ENCODE assay signal across 8 cellular contexts in genomic region chr4:13627185-13627605, GRCh38. TPM values are rescaled to one million over a fixed set of nuclear protein-coding genes. Genes with fewer than 3 reads are reported as not detected.
A peak's percentile ranks its signal among the peaks of the same experiment; 100 is the strongest.
DNase-seq lines count a peak whose midpoint lies in the region; ATAC-seq, FAIRE-seq and TF ChIP-seq lines count a peak whose summit lies in the region.

No MANE protein-coding gene starts in this region.

- no peaks in the 10 kb centered on the region for H3K9me3 Mint-ChIP-seq in endothelial cell (ENCODE audit: unreplicated experiment)
- H3K9me3 Mint-ChIP-seq in natural killer cell treated with Interleukin-12 subunit alpha and Interleukin-12 subunit beta and Interleukin-15 and Interleukin-18, amount 100 ng/mL, for 72 hours, result no peaks in the 10 kb centered on the region

- no peak for TF ChIP-seq CTCF in endothelial cell (IDR thresholded peaks at IDR 0.05; ENCODE audit: unreplicated experiment)

- H3K4me1 Mint-ChIP-seq in endothelial cell (ENCODE audit: unreplicated experiment), result peaks cover 13% of the 10 kb centered on the region
- H3K4me1 Mint-ChIP-seq in natural killer cell treated with Interleukin-12 subunit alpha and Interleukin-12 subunit beta and Interleukin-15 and Interleukin-18, amount 100 ng/mL, for 72 hours (ENCODE audit: low read depth in 2 of 2), result peaks cover 29 to 38% of the 10 kb centered on the region in 2 donors

- DNase-seq in stimulated activated CD4-positive, alpha-beta T cell treated with anti-CD3 and anti-CD28 coated beads, Interleukin-15, amount 100 ng/mL, for 24 hours, result peak; percentile 42
- no peak for DNase-seq in stimulated activated CD4-positive, alpha-beta T cell treated with anti-CD3 and anti-CD28 coated beads, Interleukin-4, amount 100 ng/mL, for 1 hour
- peak; percentile 16 for DNase-seq in T follicular helper cell (ENCODE audit: low read depth)
- no peak for DNase-seq in endothelial cell (ENCODE audit: low spot score)
- no peak for DNase-seq in natural killer cell treated with Interleukin-12 subunit alpha and Interleukin-12 subunit beta and Interleukin-15 and Interleukin-18, amount 100 ng/mL, for 72 hours (ENCODE audit: low spot score)
- DNase-seq in DMS79 treated with DMSO at 0.1 percent for 48 hours (lab: John Stamatoyannopoulos, UW), result no peak
- no peak for DNase-seq in H54 (ENCODE audit: insufficient read length, low spot score)

- H3K27me3 Mint-ChIP-seq in endothelial cell (ENCODE audit: unreplicated experiment), result peaks cover 12% of the 10 kb centered on the region
- H3K27me3 Mint-ChIP-seq in natural killer cell treated with Interleukin-12 subunit alpha and Interleukin-12 subunit beta and Interleukin-15 and Interleukin-18, amount 100 ng/mL, for 72 hours, result no peaks in the 10 kb centered on the region

- no peak for TF ChIP-seq POLR2A in H54 (IDR thresholded peaks at IDR 0.05; ENCODE audit: low read depth, low read length)

- ATAC-seq in HG03066 (IDR thresholded peaks at IDR 0.05; ENCODE audit: low read depth, unreplicated experiment), result peak; percentile 44
- no peak for ATAC-seq in natural killer cell treated with Interleukin-12 subunit alpha and Interleukin-12 subunit beta and Interleukin-15 and Interleukin-18, amount 100 ng/mL, for 72 hours

- H3K4me3 Mint-ChIP-seq in endothelial cell (ENCODE audit: unreplicated experiment), result peak overlapping the region; percentile 100
- H3K4me3 Mint-ChIP-seq in natural killer cell treated with Interleukin-12 subunit alpha and Interleukin-12 subunit beta and Interleukin-15 and Interleukin-18, amount 100 ng/mL, for 72 hours, result peak overlapping the region; percentile 88

- FAIRE-seq in H54 (lab: Jason Lieb, UNC), result no peak

- peak overlapping the region; percentile 99 for H3K27ac Mint-ChIP-seq in endothelial cell (ENCODE audit: unreplicated experiment)
- peak overlapping the region; percentile 97 to 98 for H3K27ac Mint-ChIP-seq in natural killer cell treated with Interleukin-12 subunit alpha and Interleukin-12 subunit beta and Interleukin-15 and Interleukin-18, amount 100 ng/mL, for 72 hours

- H3K36me3 Mint-ChIP-seq in endothelial cell (ENCODE audit: low read depth, unreplicated experiment), result no peaks in the 10 kb centered on the region
- peaks cover 4% of the 10 kb centered on the region for H3K36me3 Mint-ChIP-seq in natural killer cell treated with Interleukin-12 subunit alpha and Interleukin-12 subunit beta and Interleukin-15 and Interleukin-18, amount 100 ng/mL, for 72 hours

RNA-seq across cellular contexts. Expression of gene BOD1L1, which starts 0.3 kb away (rescaled TPM):
- 49.7 TPM for total RNA-seq in endothelial cell (ENCODE audit: unreplicated experiment)
- 10 to 100 TPM; 41.4 to 43.5 TPM for total RNA-seq in natural killer cell treated with Interleukin-12 subunit alpha and Interleukin-12 subunit beta and Interleukin-15 and Interleukin-18, amount 100 ng/mL, for 72 hours

Comparison
In these comparisons a context has a peak if more than half of its experiments do, and no peak if none do; other contexts are left out.
1. DNase-seq: peak in stimulated activated CD4-positive, alpha-beta T cell treated with anti-CD3 and anti-CD28 coated beads, Interleukin-15, amount 100 ng/mL, for 24 hours (single experiment) and T follicular helper cell (single experiment); none in stimulated activated CD4-positive, alpha-beta T cell treated with anti-CD3 and anti-CD28 coated beads, Interleukin-4, amount 100 ng/mL, for 1 hour (single experiment), endothelial cell (single experiment), natural killer cell treated with Interleukin-12 subunit alpha and Interleukin-12 subunit beta and Interleukin-15 and Interleukin-18, amount 100 ng/mL, for 72 hours (single experiment), DMS79 treated with DMSO at 0.1 percent for 48 hours (single experiment) and H54 (single experiment).